7 cellular contexts compared by ENCODE assay signal in genomic region chr1:110042981-110043380, GRCh38. TPM values are rescaled to one million over a fixed set of nuclear protein-coding genes. Genes with fewer than 3 reads are reported as not detected.
"Had no signal": no experiment of that assay in that cellular context is flagged by ENCODE, and none has a peak within 500 bp of the region (broad histone marks: within the 10 kb centered on the region; RNA-seq: fewer than 3 reads in every experiment).

No MANE protein-coding gene starts in this region.

- DNase-seq: H9, HCEC 1CT, IMR-90, KBM-7 had no signal

- H3K4me2 ChIP-seq: GM23338 had no signal

- H3K4me3 ChIP-seq: GM23338 had no signal

- ATAC-seq: GM23338 had no signal

- H2AFZ ChIP-seq: GM23338 had no signal

RNA-seq across cellular contexts. Expression of gene ALX3, which starts 27.5 kb away (rescaled TPM):
- total RNA-seq: GM23338, H1, H9, HT-29, IMR-90 had no signal
- polyA plus RNA-seq: GM23338, IMR-90 had no signal
